ENCODE assay signal across 11 cellular contexts in genomic region chr3:30289324-30289723, GRCh38.
DNase-seq lines count a peak whose midpoint lies in the region; ATAC-seq and TF ChIP-seq lines count a peak whose summit lies in the region.
"Had no signal": no experiment of that assay in that cellular context is flagged by ENCODE, and none has a peak within 500 bp of the region (broad histone marks: within the 10 kb centered on the region; RNA-seq: fewer than 3 reads in every experiment).

No MANE protein-coding gene starts in this region.

- peak; percentile 46 for DNase-seq in NOMO-1 treated with DMSO at 0.1 percent for 48 hours (lab: John Stamatoyannopoulos, UW; ENCODE audit: unreplicated experiment)
- DNase-seq in NOMO-1 treated with dmso at 0.1 percent for 144 hours (lab: John Stamatoyannopoulos, UW; ENCODE audit: unreplicated experiment) = no peak
- DNase-seq in Peyer's patch = peak in 1 of 3 donors; percentile 52
- DNase-seq in fibroblast of mammary gland (ENCODE audit: low read depth) = peak; percentile 44
- peak; percentile 54 for DNase-seq in renal cortical epithelial cell (ENCODE audit: low read depth)
- DNase-seq in dedifferentiated amniotic fluid mesenchymal stem cell (ENCODE audit: extremely low spot score) = no peak
- DNase-seq in C1 segment of cervical spinal cord (lab: John Stamatoyannopoulos, UW) = no peak
- DNase-seq: anterior cingulate cortex, NCI-H524 treated with DMSO at 0.1 percent for 48 hours had no signal

- peak overlapping the region in 3 of 4 donors; percentile 9 to 64 (median 47) for H3K27ac ChIP-seq in Peyer's patch
- H3K27ac ChIP-seq: parathyroid adenoma had no signal

- ATAC-seq in HG02885 (IDR thresholded peaks at IDR 0.05; ENCODE audit: poor library complexity, unreplicated experiment) = no peak

- H3K36me3 ChIP-seq in Peyer's patch = no peaks in the 10 kb centered on the region

- TF ChIP-seq POLR2A in Peyer's patch (IDR thresholded peaks at IDR 0.05) = no peak

- H3K4me3 ChIP-seq in Peyer's patch = no peak overlapping the region
- H3K4me3 ChIP-seq in fibroblast of mammary gland (ENCODE audit: control insufficient read depth, low read depth, low read length) = no peak overlapping the region

- H3K4me1 ChIP-seq in Peyer's patch = peaks cover 0 to 34% (median 6%) of the 10 kb centered on the region in 4 donors
- H3K4me1 ChIP-seq: parathyroid adenoma had no signal

- no peaks in the 10 kb centered on the region for H3K9me3 ChIP-seq in Peyer's patch

- H3K27me3 ChIP-seq in Peyer's patch = no peaks in the 10 kb centered on the region

- TF ChIP-seq CTCF in Peyer's patch (IDR thresholded peaks at IDR 0.05) (no peak), fibroblast of mammary gland (conservative IDR thresholded peaks at IDR 0.05; ENCODE audit: control insufficient read depth, insufficient read depth, low read depth, low read length) (no peak)

Comparison
In these comparisons a context has a peak if more than half of its experiments do, and no peak if none do; other contexts are left out.
1. DNase-seq: peak in NOMO-1 treated with DMSO at 0.1 percent for 48 hours (single experiment), fibroblast of mammary gland (single experiment) and renal cortical epithelial cell (single experiment); none in NOMO-1 treated with dmso at 0.1 percent for 144 hours (single experiment), dedifferentiated amniotic fluid mesenchymal stem cell (single experiment) and C1 segment of cervical spinal cord (0 of 14).